Comparison of ENCODE assay signal across 11 cellular contexts in genomic region chr6:145453376-145453775, GRCh38.
DNase-seq lines count a peak whose midpoint lies in the region; TF ChIP-seq lines count a peak whose summit lies in the region.
"Had no signal": no experiment of that assay in that cellular context is flagged by ENCODE, and none has a peak within 500 bp of the region (broad histone marks: within the 10 kb centered on the region; RNA-seq: fewer than 3 reads in every experiment).

No MANE protein-coding gene starts in this region.

- CTCF ChIA-PET in activated naive CD4-positive, alpha-beta T cell treated with anti-CD3 and anti-CD28 coated beads, Interleukin-2, amount 10 ng/mL, durations not matched to agents 7 days and 5 days (lab: Charles Lee): interaction anchor here (1.3 kb wide), 1 partner anchor 180 kb away, joined by 3 read pairs; no protein-coding TSS in a partner anchor

- H3K36me3 ChIP-seq in osteoblast (ENCODE audit: insufficient read depth, low read length): no peaks in the 10 kb centered on the region
- H3K36me3 ChIP-seq: thoracic aorta had no signal

- no peaks in the 10 kb centered on the region for H3K36me3 Mint-ChIP-seq in chondrocyte (ENCODE audit: low read depth)
- H3K36me3 Mint-ChIP-seq in activated naive CD4-positive, alpha-beta T cell treated with anti-CD3 and anti-CD28 coated beads, Interleukin-2, amount 10 ng/mL, durations not matched to agents 7 days and 5 days: no peaks in the 10 kb centered on the region
- H3K36me3 Mint-ChIP-seq: T-cell had no signal

- peaks cover 4% of the 10 kb centered on the region for H3K9me3 Mint-ChIP-seq in chondrocyte (ENCODE audit: low read depth)
- no peaks in the 10 kb centered on the region for H3K9me3 Mint-ChIP-seq in activated naive CD4-positive, alpha-beta T cell treated with anti-CD3 and anti-CD28 coated beads, Interleukin-2, amount 10 ng/mL, durations not matched to agents 7 days and 5 days

- no peak overlapping the region for H3K27ac ChIP-seq in osteoblast (ENCODE audit: low read depth, low read length)
- H3K27ac ChIP-seq: A549, thoracic aorta had no signal

- H3K27me3 ChIP-seq in osteoblast (ENCODE audit: insufficient read depth, low read length): no peaks in the 10 kb centered on the region

- no peak overlapping the region for H2AFZ ChIP-seq in osteoblast (ENCODE audit: low read length)

- no peak overlapping the region for H3K4me3 Mint-ChIP-seq in chondrocyte (ENCODE audit: unreplicated experiment)
- no peak overlapping the region for H3K4me3 Mint-ChIP-seq in activated naive CD4-positive, alpha-beta T cell treated with anti-CD3 and anti-CD28 coated beads, Interleukin-2, amount 10 ng/mL, durations not matched to agents 7 days and 5 days
- H3K4me3 Mint-ChIP-seq: T-cell had no signal

- no peak overlapping the region for H3K27ac Mint-ChIP-seq in chondrocyte (ENCODE audit: unreplicated experiment)
- no peak overlapping the region for H3K27ac Mint-ChIP-seq in activated naive CD4-positive, alpha-beta T cell treated with anti-CD3 and anti-CD28 coated beads, Interleukin-2, amount 10 ng/mL, durations not matched to agents 7 days and 5 days
- H3K27ac Mint-ChIP-seq: T-cell had no signal

- TF ChIP-seq CTCF in chondrocyte (IDR thresholded peaks at IDR 0.05) (peak; percentile 44), osteoblast (IDR thresholded peaks at IDR 0.05; ENCODE audit: extremely low read depth, low read depth, low read length) (no peak)

- DNase-seq in NCI-H146 (lab: John Stamatoyannopoulos, UW) (peak; percentile 11), NCI-H146 treated with DMSO at 0.1 percent for 48 hours (lab: John Stamatoyannopoulos, UW; ENCODE audit: unreplicated experiment) (no peak), NCI-H524 (lab: John Stamatoyannopoulos, UW) (peak; percentile 12 to 74), chondrocyte (ENCODE audit: low spot score) (no peak), osteoblast (ENCODE audit: insufficient read length, low spot score, missing footprints) (peak; percentile 1), NK-92 (lab: John Stamatoyannopoulos, UW; ENCODE audit: unreplicated experiment) (no peak), T-helper 9 cell (no peak)
- no peak for DNase-seq in activated naive CD4-positive, alpha-beta T cell treated with anti-CD3 and anti-CD28 coated beads, Interleukin-2, amount 10 ng/mL, durations not matched to agents 7 days and 5 days
- DNase-seq: T-cell had no signal

- no peaks in the 10 kb centered on the region for H3K27me3 Mint-ChIP-seq in chondrocyte (ENCODE audit: low read depth)
- no peaks in the 10 kb centered on the region for H3K27me3 Mint-ChIP-seq in activated naive CD4-positive, alpha-beta T cell treated with anti-CD3 and anti-CD28 coated beads, Interleukin-2, amount 10 ng/mL, durations not matched to agents 7 days and 5 days
- H3K27me3 Mint-ChIP-seq: T-cell had no signal

- no peaks in the 10 kb centered on the region for H3K79me2 ChIP-seq in osteoblast (ENCODE audit: insufficient read depth, low read length)

- H3K9me3 ChIP-seq in osteoblast (ENCODE audit: low read depth, low read length): no peaks in the 10 kb centered on the region
- H3K9me3 ChIP-seq: A549, thoracic aorta had no signal

- H3K4me1 ChIP-seq in osteoblast (ENCODE audit: insufficient read depth, low read length): no peaks in the 10 kb centered on the region
- H3K4me1 ChIP-seq: A549 had no signal

- H3K4me3 ChIP-seq in osteoblast (ENCODE audit: insufficient read depth, low read length): no peak overlapping the region
- H3K4me3 ChIP-seq: A549, thoracic aorta had no signal

- no peak overlapping the region for H3K4me2 ChIP-seq in osteoblast (ENCODE audit: insufficient read depth, low read length)
- H3K4me2 ChIP-seq: A549 had no signal

- no peaks in the 10 kb centered on the region for H4K20me1 ChIP-seq in osteoblast (ENCODE audit: insufficient read depth, low read length)

- no peaks in the 10 kb centered on the region for H3K4me1 Mint-ChIP-seq in chondrocyte (ENCODE audit: low read depth)
- H3K4me1 Mint-ChIP-seq in activated naive CD4-positive, alpha-beta T cell treated with anti-CD3 and anti-CD28 coated beads, Interleukin-2, amount 10 ng/mL, durations not matched to agents 7 days and 5 days: no peaks in the 10 kb centered on the region
- H3K4me1 Mint-ChIP-seq: T-cell had no signal

Comparison
In these comparisons a context has a peak if more than half of its experiments do, and no peak if none do; other contexts are left out.
1. DNase-seq: peak in NCI-H146 (single experiment), NCI-H524 (2 of 2) and osteoblast (single experiment); none in NCI-H146 treated with DMSO at 0.1 percent for 48 hours (single experiment), chondrocyte (single experiment), NK-92 (single experiment), T-helper 9 cell (single experiment) and activated naive CD4-positive, alpha-beta T cell treated with anti-CD3 and anti-CD28 coated beads, Interleukin-2, amount 10 ng/mL, durations not matched to agents 7 days and 5 days (single experiment).